ENCODE assay signal across 1 cellular context in the genomic region with DNA sequence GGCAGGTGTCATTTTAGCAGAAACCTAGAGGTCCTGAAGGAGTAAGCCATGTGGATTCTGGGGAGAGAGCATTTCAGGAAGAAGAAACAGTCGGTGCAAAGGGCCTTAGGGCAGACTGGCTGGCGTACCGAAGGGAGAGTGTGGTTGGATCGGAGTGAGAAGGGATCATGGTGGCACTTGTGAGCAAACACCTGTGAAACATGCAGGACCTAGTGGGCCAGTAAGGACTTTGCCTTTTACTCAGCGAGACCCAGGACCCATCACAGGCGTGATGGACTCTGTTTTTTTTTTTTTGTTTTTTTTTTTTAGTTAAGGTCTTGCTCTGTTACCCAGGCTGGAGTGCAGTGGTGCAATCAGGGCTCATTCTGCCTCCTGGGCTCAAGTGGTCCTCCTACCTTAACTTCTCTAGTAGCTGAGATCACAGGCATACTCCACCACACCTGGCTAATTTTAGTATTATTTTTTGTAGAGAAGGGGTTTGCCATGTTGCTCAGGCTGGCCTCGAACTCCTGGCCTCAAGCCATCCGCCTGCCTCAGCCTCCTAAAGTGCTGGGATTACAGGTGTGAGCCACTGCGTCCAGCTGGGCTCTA.
TF ChIP-seq lines count a peak whose summit lies in the region.

No MANE protein-coding gene starts in this region.

TF ChIP-seq in GM12878, 131 proteins besides CTCF, POLR2A, EP300 and RAD21:
- TF ChIP-seq KAT2A (conservative IDR thresholded peaks at IDR 0.05; ENCODE audit: control insufficient read depth, low read depth, low read length) (no peak), TCF7 (IDR thresholded peaks at IDR 0.05; ENCODE audit: borderline replicate concordance) (no peak), E2F8 (IDR thresholded peaks at IDR 0.05; ENCODE audit: low read depth, partially characterized antibody) (no peak), ZNF217 (IDR thresholded peaks at IDR 0.05) (no peak), PKNOX1 (IDR thresholded peaks at IDR 0.05) (no peak), MYC (IDR thresholded peaks at IDR 0.05; ENCODE audit: insufficient read depth, insufficient read length, insufficient replicate concordance, low read length, severe bottlenecking) (no peak), CREB1 (IDR thresholded peaks at IDR 0.05; ENCODE audit: low read depth) (no peak)
- TF ChIP-seq, protein P1, sequence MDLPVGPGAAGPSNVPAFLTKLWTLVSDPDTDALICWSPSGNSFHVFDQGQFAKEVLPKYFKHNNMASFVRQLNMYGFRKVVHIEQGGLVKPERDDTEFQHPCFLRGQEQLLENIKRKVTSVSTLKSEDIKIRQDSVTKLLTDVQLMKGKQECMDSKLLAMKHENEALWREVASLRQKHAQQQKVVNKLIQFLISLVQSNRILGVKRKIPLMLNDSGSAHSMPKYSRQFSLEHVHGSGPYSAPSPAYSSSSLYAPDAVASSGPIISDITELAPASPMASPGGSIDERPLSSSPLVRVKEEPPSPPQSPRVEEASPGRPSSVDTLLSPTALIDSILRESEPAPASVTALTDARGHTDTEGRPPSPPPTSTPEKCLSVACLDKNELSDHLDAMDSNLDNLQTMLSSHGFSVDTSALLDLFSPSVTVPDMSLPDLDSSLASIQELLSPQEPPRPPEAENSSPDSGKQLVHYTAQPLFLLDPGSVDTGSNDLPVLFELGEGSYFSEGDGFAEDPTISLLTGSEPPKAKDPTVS (IDR thresholded peaks at IDR 0.05; ENCODE audit: low read depth, low read length), result no peak
- TF ChIP-seq, protein P2, sequence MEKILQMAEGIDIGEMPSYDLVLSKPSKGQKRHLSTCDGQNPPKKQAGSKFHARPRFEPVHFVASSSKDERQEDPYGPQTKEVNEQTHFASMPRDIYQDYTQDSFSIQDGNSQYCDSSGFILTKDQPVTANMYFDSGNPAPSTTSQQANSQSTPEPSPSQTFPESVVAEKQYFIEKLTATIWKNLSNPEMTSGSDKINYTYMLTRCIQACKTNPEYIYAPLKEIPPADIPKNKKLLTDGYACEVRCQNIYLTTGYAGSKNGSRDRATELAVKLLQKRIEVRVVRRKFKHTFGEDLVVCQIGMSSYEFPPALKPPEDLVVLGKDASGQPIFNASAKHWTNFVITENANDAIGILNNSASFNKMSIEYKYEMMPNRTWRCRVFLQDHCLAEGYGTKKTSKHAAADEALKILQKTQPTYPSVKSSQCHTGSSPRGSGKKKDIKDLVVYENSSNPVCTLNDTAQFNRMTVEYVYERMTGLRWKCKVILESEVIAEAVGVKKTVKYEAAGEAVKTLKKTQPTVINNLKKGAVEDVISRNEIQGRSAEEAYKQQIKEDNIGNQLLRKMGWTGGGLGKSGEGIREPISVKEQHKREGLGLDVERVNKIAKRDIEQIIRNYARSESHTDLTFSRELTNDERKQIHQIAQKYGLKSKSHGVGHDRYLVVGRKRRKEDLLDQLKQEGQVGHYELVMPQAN (conservative IDR thresholded peaks at IDR 0.05), result no peak
